7 cellular contexts compared by ENCODE assay signal in genomic region chr20:768426-768978, GRCh38. TPM values are rescaled to one million over a fixed set of nuclear protein-coding genes. Genes with fewer than 3 reads are reported as not detected.
DNase-seq lines count a peak whose midpoint lies in the region; ATAC-seq and TF ChIP-seq lines count a peak whose summit lies in the region.

TSS of gene SLC52A3 (minus strand) at chr20:768500. CDS start at chr20:765774, 2,726 bp downstream.

- H3K27me3 ChIP-seq in H7 (ENCODE audit: control insufficient read depth, insufficient read depth, low read length), result no peaks in the 10 kb centered on the region
- H3K27me3 ChIP-seq in prostate gland (replicated peaks; ENCODE audit: insufficient read depth), result no peaks in the 10 kb centered on the region

- peaks cover 6% of the 10 kb centered on the region for H3K4me1 ChIP-seq in prostate gland (replicated peaks)

- peak; percentile 39 for TF ChIP-seq POLR2A in prostate gland (IDR thresholded peaks at IDR 0.05)

- intact Hi-C loops in prostate gland (cut with DNase I), result no loop called here

- H3K36me3 ChIP-seq in H7 (replicated peaks; ENCODE audit: control insufficient read depth, insufficient read depth, low read length) (no peaks in the 10 kb centered on the region), prostate gland (no peaks in the 10 kb centered on the region)

- H3K9me3 ChIP-seq in prostate gland, result no peaks in the 10 kb centered on the region

- DNase-seq in H7, result peak; percentile 82
- peak; percentile 45 for DNase-seq in OCI-M1 (lab: John Stamatoyannopoulos, UW)
- DNase-seq in fibroblast of villous mesenchyme (ENCODE audit: low read depth), result no peak
- peak; percentile 85 for DNase-seq in prostate gland (ENCODE audit: low spot score)
- no peak for DNase-seq in SKM-1 treated with dmso at 0.1 percent for 144 hours (lab: John Stamatoyannopoulos, UW; ENCODE audit: unreplicated experiment)

- 46% methylated on average over 12 of the region's 12 CpGs for WGBS in prostate gland

- TF ChIP-seq CTCF in fibroblast of villous mesenchyme (IDR thresholded peaks at IDR 0.05; ENCODE audit: insufficient read depth, low read depth, low read length), result peak; percentile 22
- TF ChIP-seq CTCF in prostate gland (IDR thresholded peaks at IDR 0.05), result peak in 3 of 4 experiments; percentile 52 to 73 (median 58)

- H3K4me3 ChIP-seq in H7 (ENCODE audit: insufficient read depth, low read depth, low read length) (no peak within 1 kb of the TSS), fibroblast of villous mesenchyme (ENCODE audit: low read depth, low read length) (no peak within 1 kb of the TSS), prostate gland (peak within 1 kb of the TSS in 1 of 2 donors; percentile 30)

- H3K27ac ChIP-seq in prostate gland, result peak within 1 kb of the TSS; percentile 52 to 74

- ATAC-seq in GM21528 (IDR thresholded peaks at IDR 0.05; ENCODE audit: low FRiP score, unreplicated experiment) (no peak), HG03432 (IDR thresholded peaks at IDR 0.05; ENCODE audit: unreplicated experiment) (no peak)

RNA-seq across cellular contexts. Expression of gene SLC52A3, which starts in this region (rescaled TPM):
- total RNA-seq in H7 (2014; rRNA removed; shearing (Covaris generic)), result 33.8 and 49.4 TPM in 2 replicates
- total RNA-seq in fibroblast of villous mesenchyme (not detected in 2 replicates), prostate gland (100 to 1,000 TPM in 1 of 2 donors, 10 to 100 TPM in 1; 34.3 to 221 TPM)

Comparison
In these comparisons a context has a peak if more than half of its experiments do, and no peak if none do; other contexts are left out.
1. RNA of gene SLC52A3 (total RNA-seq): 34.3 to 221 TPM in prostate gland and 33.8 to 49.4 TPM in H7; not detected in fibroblast of villous mesenchyme; every median in the first group is over 10 times any median in the second.
2. DNase-seq: peak in H7 (single experiment), OCI-M1 (single experiment) and prostate gland (single experiment); none in fibroblast of villous mesenchyme (single experiment) and SKM-1 treated with dmso at 0.1 percent for 144 hours (single experiment).